In genomic region chr10:88986549-88987242, GRCh38 we compare ENCODE assay signal across 9 cellular contexts. TPM values are rescaled to one million over a fixed set of nuclear protein-coding genes. Genes with fewer than 3 reads are reported as not detected.
DNase-seq lines count a peak whose midpoint lies in the region; ATAC-seq and TF ChIP-seq lines count a peak whose summit lies in the region.
"Had no signal": no experiment of that assay in that cellular context is flagged by ENCODE, and none has a peak within 500 bp of the region (broad histone marks: within the 10 kb centered on the region; RNA-seq: fewer than 3 reads in every experiment).

No MANE protein-coding gene starts in this region.

- peaks cover 19% of the 10 kb centered on the region for H3K36me3 Mint-ChIP-seq in HFFc6 (ENCODE audit: low read depth)
- H3K36me3 Mint-ChIP-seq in activated naive CD8-positive, alpha-beta T cell treated with anti-CD3 and anti-CD28 coated beads, Interleukin-2, amount 50 U/mL, for 24 hours (ENCODE audit: low read depth), result no peaks in the 10 kb centered on the region

- intact Hi-C loops in left lung (cut with DNase I), result loop anchor here in 1 of 2 donors (5.0 kb wide), 1 partner anchor 49 kb away; no protein-coding TSS in a partner anchor
- intact Hi-C loops in aorta (cut with DNase I), result loop anchor here in 1 of 2 donors (5.0 kb wide), 1 partner anchor 104 kb away; the partner anchor contains the start of gene STAMBPL1

- DNase-seq in Caki2 (ENCODE audit: low read depth) (peak; percentile 18), HFFc6 (peak; percentile 33), left lung (no peak), activated gamma-delta T cell treated with Interleukin-2 at 50 U/mL for 16 hours (no peak), SK-N-DZ (ENCODE audit: low spot score) (no peak), aorta (no peak)
- no peak for DNase-seq in activated naive CD8-positive, alpha-beta T cell treated with anti-CD3 and anti-CD28 coated beads, Interleukin-2, amount 50 U/mL, for 24 hours
- DNase-seq in effector CD4-positive, alpha-beta T cell, result no peak

- H3K27me3 Mint-ChIP-seq in HFFc6 (ENCODE audit: insufficient read depth), result no peaks in the 10 kb centered on the region; the same call in 1 of the 2 replicates
- H3K27me3 Mint-ChIP-seq in activated naive CD8-positive, alpha-beta T cell treated with anti-CD3 and anti-CD28 coated beads, Interleukin-2, amount 50 U/mL, for 24 hours, result no peaks in the 10 kb centered on the region
- H3K27me3 Mint-ChIP-seq: naive thymus-derived CD8-positive, alpha-beta T cell had no signal

- no peaks in the 10 kb centered on the region for H3K9me3 Mint-ChIP-seq in HFFc6
- H3K9me3 Mint-ChIP-seq in activated naive CD8-positive, alpha-beta T cell treated with anti-CD3 and anti-CD28 coated beads, Interleukin-2, amount 50 U/mL, for 24 hours, result peaks cover 4% of the 10 kb centered on the region

- ATAC-seq in activated naive CD8-positive, alpha-beta T cell treated with anti-CD3 and anti-CD28 coated beads, Interleukin-2, amount 50 U/mL, for 24 hours, result no peak
- ATAC-seq in left lung, result no peak
- no peak for ATAC-seq in aorta (ENCODE audit: low FRiP score)
- ATAC-seq: naive thymus-derived CD8-positive, alpha-beta T cell had no signal

- no peak overlapping the region for H3K27ac Mint-ChIP-seq in HFFc6
- H3K27ac Mint-ChIP-seq in activated naive CD8-positive, alpha-beta T cell treated with anti-CD3 and anti-CD28 coated beads, Interleukin-2, amount 50 U/mL, for 24 hours, result peak overlapping the region; percentile 23

- 0 to 3% methylated on average over 2 of the region's 2 CpGs for WGBS in aorta, 2 donors

- peaks cover 63% of the 10 kb centered on the region for H3K4me1 Mint-ChIP-seq in HFFc6 (ENCODE audit: low read depth)
- H3K4me1 Mint-ChIP-seq in activated naive CD8-positive, alpha-beta T cell treated with anti-CD3 and anti-CD28 coated beads, Interleukin-2, amount 50 U/mL, for 24 hours, result peaks cover 40% of the 10 kb centered on the region

- no peak overlapping the region for H3K4me3 Mint-ChIP-seq in HFFc6
- H3K4me3 Mint-ChIP-seq in activated naive CD8-positive, alpha-beta T cell treated with anti-CD3 and anti-CD28 coated beads, Interleukin-2, amount 50 U/mL, for 24 hours, result no peak overlapping the region

- TF ChIP-seq CTCF in HFFc6 (IDR thresholded peaks at IDR 0.05), result peak; percentile 96
- TF ChIP-seq CTCF in left lung (IDR thresholded peaks at IDR 0.05), result peak; percentile 56 to 72

- H3K36me3 ChIP-seq in left lung, result no peaks in the 10 kb centered on the region
- no peaks in the 10 kb centered on the region for H3K36me3 ChIP-seq in aorta (ENCODE audit: control insufficient read depth in 1 of 2, insufficient read depth in 2 of 2, low read length in 1 of 2)

- H3K4me1 ChIP-seq in left lung, result peaks cover 10 to 39% of the 10 kb centered on the region in 2 donors
- H3K4me1 ChIP-seq in aorta (ENCODE audit: control insufficient read depth in 1 of 2, insufficient read depth in 2 of 2, low read length in 2 of 2), result peaks cover 5 to 7% of the 10 kb centered on the region in 2 donors

- no peaks in the 10 kb centered on the region for H3K27me3 ChIP-seq in left lung
- no peaks in the 10 kb centered on the region for H3K27me3 ChIP-seq in aorta (ENCODE audit: control insufficient read depth in 1 of 2, insufficient read depth in 2 of 2, low read length in 1 of 2)

- H3K9me3 ChIP-seq in left lung, result no peaks in the 10 kb centered on the region
- no peaks in the 10 kb centered on the region for H3K9me3 ChIP-seq in aorta (ENCODE audit: control insufficient read depth, low read length)

- H3K27ac ChIP-seq in left lung (peak overlapping the region; percentile 11 to 35), aorta (ENCODE audit: low read depth in 1 of 2, low read length in 2 of 2) (no peak overlapping the region)

- no peak overlapping the region for H3K4me3 ChIP-seq in left lung
- peak overlapping the region in 1 of 2 donors; percentile 41 for H3K4me3 ChIP-seq in aorta (ENCODE audit: low read length in 2 of 2)

- in situ Hi-C loops in Caki2 (cut with HindIII; ENCODE audit: low pct_unique_long_range_greater_than_20kb, low sequenced_read_pairs), result no loop called here

RNA-seq across cellular contexts. Expression of gene FAS, which starts 3.9 kb away (rescaled TPM):
- total RNA-seq in Caki2 (2014; rRNA removed; shearing (Covaris generic); ENCODE audit: low replicate concordance), result 47.8 and 63.4 TPM in 2 replicates
- 10 to 100 TPM; 52.9 to 62.9 (median 57.5) TPM for total RNA-seq in HFFc6 (2021; fragmentation: NEBNext Ultra II Directional; extraction: Animal tissue kit (Norgen Biotek cat#: 25700))
- total RNA-seq in left lung (10 to 100 TPM; 47.1 to 76.4 TPM), aorta (10 to 100 TPM; 27.4 to 28.5 TPM)
- 0.22 and 1.0 TPM in 2 replicates for polyA plus RNA-seq in SK-N-DZ (2014; cell fraction: cytosol; rRNA removed)
- 0.96 and 2.4 TPM in 2 replicates for polyA plus RNA-seq in SK-N-DZ (2014; cell fraction: nucleus; rRNA removed)
- 10 to 100 TPM in 1 of 2 donors, 1 to 10 TPM in 1; 9.5 to 28.5 TPM for polyA plus RNA-seq in aorta

RNA-seq across cellular contexts. Expression of gene ACTA2, which starts 34.1 kb away (rescaled TPM):
- 41.7 and 49.7 TPM in 2 replicates for total RNA-seq in Caki2 (2014; rRNA removed; shearing (Covaris generic); ENCODE audit: low replicate concordance)
- 100 to 1,000 TPM; 112 to 178 (median 164) TPM for total RNA-seq in HFFc6 (2021; fragmentation: NEBNext Ultra II Directional; extraction: Animal tissue kit (Norgen Biotek cat#: 25700))
- 100 to 1,000 TPM; 472 to 558 TPM for total RNA-seq in left lung
- polyA plus RNA-seq in SK-N-DZ (2014; cell fraction: cytosol; rRNA removed), result not detected in 2 replicates
- polyA plus RNA-seq in SK-N-DZ (2014; cell fraction: nucleus; rRNA removed), result not detected in 2 replicates
- total RNA-seq in aorta, result 1,000 to 10,000 TPM; 3,684 to 9,611 TPM
- polyA plus RNA-seq in aorta, result 1,000 to 10,000 TPM; 3,163 to 4,826 TPM

Comparison
In these comparisons a context has a peak if more than half of its experiments do, and no peak if none do; other contexts are left out.
1. DNase-seq: peak in Caki2 (single experiment) and HFFc6 (single experiment); none in activated naive CD8-positive, alpha-beta T cell treated with anti-CD3 and anti-CD28 coated beads, Interleukin-2, amount 50 U/mL, for 24 hours (single experiment), left lung (0 of 2), activated gamma-delta T cell treated with Interleukin-2 at 50 U/mL for 16 hours (single experiment), SK-N-DZ (single experiment), effector CD4-positive, alpha-beta T cell (single experiment) and aorta (0 of 2).
2. H3K27ac ChIP-seq: peak in left lung (2 of 2); none in aorta (0 of 2).
3. RNA of gene ACTA2, which starts 34.1 kb away (total RNA-seq): 3,684 to 9,611 TPM in aorta; 472 to 558 TPM in left lung, 112 to 178 TPM in HFFc6 and 41.7 to 49.7 TPM in Caki2; every median in the first group is over 4 times any median in the second.